20 cellular contexts compared by ENCODE assay signal in the genomic region with DNA sequence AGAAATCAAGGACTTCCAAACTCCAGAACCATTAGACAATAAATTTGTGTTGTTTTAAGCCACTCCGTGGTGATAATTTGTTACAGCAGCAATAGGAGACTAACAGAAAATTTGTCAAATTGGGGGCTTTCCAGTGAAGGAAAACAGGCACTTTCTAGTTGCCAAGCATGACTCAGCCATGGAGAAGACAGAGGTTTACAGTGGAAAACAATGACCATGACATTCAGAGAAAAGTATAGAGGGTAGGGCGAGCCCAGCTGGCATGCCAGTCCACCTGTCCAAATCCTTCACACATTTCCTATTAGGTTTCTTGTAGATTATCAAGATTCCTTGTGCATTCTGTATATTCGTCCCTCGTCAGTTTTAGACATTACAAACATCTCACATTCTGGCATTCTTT. TPM values are rescaled to one million over a fixed set of nuclear protein-coding genes. Genes with fewer than 3 reads are reported as not detected.
"Had no signal": no experiment of that assay in that cellular context is flagged by ENCODE, and none has a peak within 500 bp of the region (broad histone marks: within the 10 kb centered on the region; RNA-seq: fewer than 3 reads in every experiment).

No MANE protein-coding gene starts in this region.

- H3K4me1 Mint-ChIP-seq: activated B cell treated with CpG ODN at 0.5 μM for 24 hours; activated CD4-positive, alpha-beta T cell treated with anti-CD3 and anti-CD28 coated beads for 36 hours; activated T-helper 17 cell treated with anti-CD3 and anti-CD28 coated beads, Interleukin-2, amount 50 U/mL, for 72 hours; natural killer cell had no signal

- H3K27ac ChIP-seq: ascending aorta, breast epithelium, colonic mucosa, foreskin keratinocyte, lower lobe of right lung, right atrium auricular region, upper lobe of right lung had no signal

- ATAC-seq: activated CD4-positive, alpha-beta T cell treated with anti-CD3 and anti-CD28 coated beads for 36 hours; activated naive CD4-positive, alpha-beta T cell treated with anti-CD3 and anti-CD28 coated beads, Interleukin-2, amount 50 U/mL, for 72 hours; activated T-helper 17 cell treated with anti-CD3 and anti-CD28 coated beads, Interleukin-2, amount 50 U/mL, for 72 hours; foreskin keratinocyte; lower lobe of right lung; natural killer cell; stimulated activated naive CD8-positive, alpha-beta T cell treated with anti-CD3 and anti-CD28 coated beads, Interleukin-15, Interleukin-2, amounts not matched to agents 100 U/mL and 50 U/mL, for 24 hours; T-helper 17 cell; upper lobe of right lung had no signal

- H3K9me3 Mint-ChIP-seq: activated naive CD4-positive, alpha-beta T cell treated with anti-CD3 and anti-CD28 coated beads, Interleukin-2, amount 50 U/mL, for 72 hours; activated T-helper 17 cell treated with anti-CD3 and anti-CD28 coated beads, Interleukin-2, amount 50 U/mL, for 72 hours; natural killer cell had no signal

- H3K4me3 ChIP-seq: ascending aorta, breast epithelium, colonic mucosa, lower lobe of right lung, right atrium auricular region, upper lobe of right lung had no signal

- FAIRE-seq: keratinocyte had no signal

- H3K4me1 ChIP-seq: ascending aorta, breast epithelium, colonic mucosa, right atrium auricular region had no signal

- H3K36me3 Mint-ChIP-seq: activated naive CD4-positive, alpha-beta T cell treated with anti-CD3 and anti-CD28 coated beads, Interleukin-2, amount 50 U/mL, for 72 hours; natural killer cell had no signal

- DNase-seq: activated B cell treated with CpG ODN at 0.5 μM for 24 hours; activated CD4-positive, alpha-beta T cell treated with anti-CD3 and anti-CD28 coated beads for 36 hours; activated CD4-positive, alpha-beta T cell treated with anti-CD3 and anti-CD28 coated beads, Interleukin-2, amount 50 U/mL, for 48 hours; colonic mucosa; endodermal cell; foreskin keratinocyte; lower lobe of right lung; natural killer cell; stimulated activated CD4-positive, alpha-beta T cell treated with anti-CD3 and anti-CD28 coated beads, Interleukin-4, amount 100 ng/mL, for 4 hours; stimulated activated naive CD8-positive, alpha-beta T cell treated with anti-CD3 and anti-CD28 coated beads, Interleukin-15, Interleukin-2, amounts not matched to agents 100 U/mL and 50 U/mL, for 24 hours; SW 1271; T-helper 17 cell; upper lobe of right lung had no signal

- H3K9me3 ChIP-seq: ascending aorta, colonic mucosa, upper lobe of right lung had no signal

- H3K27ac Mint-ChIP-seq: activated B cell treated with CpG ODN at 0.5 μM for 24 hours; activated CD4-positive, alpha-beta T cell treated with anti-CD3 and anti-CD28 coated beads for 36 hours; activated naive CD4-positive, alpha-beta T cell treated with anti-CD3 and anti-CD28 coated beads, Interleukin-2, amount 50 U/mL, for 72 hours; activated T-helper 17 cell treated with anti-CD3 and anti-CD28 coated beads, Interleukin-2, amount 50 U/mL, for 72 hours; endodermal cell; natural killer cell; progenitor cell of endocrine pancreas; T-helper 17 cell had no signal

- H3K27me3 ChIP-seq: ascending aorta, breast epithelium, colonic mucosa, foreskin keratinocyte, right atrium auricular region, upper lobe of right lung had no signal

- H3K36me3 ChIP-seq: ascending aorta, breast epithelium, colonic mucosa, lower lobe of right lung, right atrium auricular region, upper lobe of right lung had no signal

- H3K4me3 Mint-ChIP-seq: activated B cell treated with CpG ODN at 0.5 μM for 24 hours; activated CD4-positive, alpha-beta T cell treated with anti-CD3 and anti-CD28 coated beads for 36 hours; activated T-helper 17 cell treated with anti-CD3 and anti-CD28 coated beads, Interleukin-2, amount 50 U/mL, for 72 hours; endodermal cell; natural killer cell; T-helper 17 cell had no signal

RNA-seq across cellular contexts. Expression of gene SLCO2A1, which starts 24.9 kb away (rescaled TPM):
- total RNA-seq: activated B cell treated with CpG ODN at 0.5 μM for 24 hours; activated CD4-positive, alpha-beta T cell treated with anti-CD3 and anti-CD28 coated beads for 36 hours; activated naive CD4-positive, alpha-beta T cell treated with anti-CD3 and anti-CD28 coated beads, Interleukin-2, amount 50 U/mL, for 72 hours; activated T-helper 17 cell treated with anti-CD3 and anti-CD28 coated beads, Interleukin-2, amount 50 U/mL, for 72 hours; natural killer cell had no signal
